In genomic region chr18:33014060-33014796, GRCh38 we compare ENCODE assay signal across 1 cellular context.
TF ChIP-seq lines count a peak whose summit lies in the region.

No MANE protein-coding gene starts in this region.

TF ChIP-seq in HepG2, 621 proteins besides CTCF, POLR2A, EP300 and RAD21 (continued from another document):
- TF ChIP-seq RERE (CRISPR knock-in tag; IDR thresholded peaks at IDR 0.05; ENCODE audit: low read depth) (peak; percentile 57; the same call in 1 of the 2 replicates), AHDC1 (CRISPR knock-in tag; IDR thresholded peaks at IDR 0.05; ENCODE audit: borderline replicate concordance) (0 out of 2 replicates have a peak, but pooled peaks have one; percentile 27), RARA (CRISPR knock-in tag; IDR thresholded peaks at IDR 0.05) (peak; percentile 58), FOXP4 (CRISPR knock-in tag; IDR thresholded peaks at IDR 0.05) (peak; percentile 50; the same call in 1 of the 2 replicates), ARID3A (IDR thresholded peaks at IDR 0.05; ENCODE audit: low read depth, low read length) (peak; percentile 59; the same call in 1 of the 2 replicates)
